ENCODE assay signal across 36 cellular contexts in genomic region chr11:132790466-132790865, GRCh38.
"Had no signal": no experiment of that assay in that cellular context is flagged by ENCODE, and none has a peak within 500 bp of the region (broad histone marks: within the 10 kb centered on the region; RNA-seq: fewer than 3 reads in every experiment).

No MANE protein-coding gene starts in this region.

- ATAC-seq: activated CD4-positive, CD25-positive, alpha-beta regulatory T cell treated with anti-CD3 and anti-CD28 coated beads, Interleukin-2, amount 50 U/mL, for 24 hours; activated CD8-positive, alpha-beta memory T cell treated with anti-CD3 and anti-CD28 coated beads, Interleukin-2, amount 10 ng/mL, durations not matched to agents 7 days and 5 days; activated CD8-positive, alpha-beta T cell treated with anti-CD3 and anti-CD28 coated beads, Interleukin-2, amount 10 ng/mL, durations not matched to agents 7 days and 5 days; activated naive CD8-positive, alpha-beta T cell treated with anti-CD3 and anti-CD28 coated beads, Interleukin-2, amount 50 U/mL, for 24 hours; body of pancreas; gastroesophageal sphincter; heart right ventricle; T-helper 17 cell had no signal

- H3K4me1 ChIP-seq: adrenal gland, body of pancreas, esophagus squamous epithelium, gastroesophageal sphincter, heart right ventricle had no signal

- H3K36me3 ChIP-seq: adrenal gland, esophagus squamous epithelium, gastroesophageal sphincter, heart right ventricle, WERI-Rb-1 had no signal

- H3K4me1 Mint-ChIP-seq: activated B cell treated with CpG ODN at 0.5 μM for 24 hours; activated CD8-positive, alpha-beta memory T cell treated with anti-CD3 and anti-CD28 coated beads, Interleukin-2, amount 10 ng/mL, durations not matched to agents 7 days and 5 days; activated naive CD4-positive, alpha-beta T cell treated with anti-CD3 and anti-CD28 coated beads, Interleukin-2, amount 50 U/mL, for 24 hours; activated naive CD8-positive, alpha-beta T cell treated with anti-CD3 and anti-CD28 coated beads for 36 hours; activated naive CD8-positive, alpha-beta T cell treated with anti-CD3 and anti-CD28 coated beads, Interleukin-2, amount 50 U/mL, for 24 hours had no signal

- H3K27me3 Mint-ChIP-seq: activated B cell treated with CpG ODN at 0.5 μM for 24 hours; activated CD8-positive, alpha-beta memory T cell treated with anti-CD3 and anti-CD28 coated beads, Interleukin-2, amount 10 ng/mL, durations not matched to agents 7 days and 5 days; activated naive CD4-positive, alpha-beta T cell treated with anti-CD3 and anti-CD28 coated beads, Interleukin-2, amount 50 U/mL, for 24 hours; activated naive CD8-positive, alpha-beta T cell treated with anti-CD3 and anti-CD28 coated beads for 36 hours; activated naive CD8-positive, alpha-beta T cell treated with anti-CD3 and anti-CD28 coated beads, Interleukin-2, amount 50 U/mL, for 24 hours; dendritic cell treated with granulocyte-macrophage colony-stimulating factor and Interleukin-4, amounts not matched to agents 40 ng/mL and 50 ng/mL, for 4 days; T-helper 17 cell had no signal

- H3K27ac ChIP-seq: adrenal gland, body of pancreas, coronary artery, dorsolateral prefrontal cortex, esophagus squamous epithelium, gastroesophageal sphincter, heart right ventricle, WERI-Rb-1 had no signal

- DNase-seq: activated B cell treated with CpG ODN at 0.5 μM for 24 hours; activated CD4-positive, alpha-beta T cell treated with anti-CD3 and anti-CD28 coated beads for 48 hours; activated CD4-positive, alpha-beta T cell treated with anti-CD3 and anti-CD28 coated beads, Interleukin-2, amount 50 U/mL, for 1 hour; activated CD4-positive, alpha-beta T cell treated with anti-CD3 and anti-CD28 coated beads, Interleukin-2, amount 50 U/mL, for 48 hours; activated CD8-positive, alpha-beta memory T cell treated with anti-CD3 and anti-CD28 coated beads, Interleukin-2, amount 10 ng/mL, durations not matched to agents 7 days and 5 days; activated CD8-positive, alpha-beta memory T cell treated with anti-CD3 and anti-CD28 coated beads, Interleukin-2, amount 50 U/mL, for 4 hours; activated CD8-positive, alpha-beta T cell treated with anti-CD3 and anti-CD28 coated beads, Interleukin-2, amount 10 ng/mL, durations not matched to agents 7 days and 5 days; activated effector memory CD4-positive, alpha-beta T cell treated with anti-CD3 and anti-CD28 coated beads, Interleukin-2, amount 50 U/mL, for 16 hours; activated naive CD4-positive, alpha-beta T cell treated with anti-CD3 and anti-CD28 coated beads for 36 hours; activated naive CD8-positive, alpha-beta T cell treated with anti-CD3 and anti-CD28 coated beads for 36 hours; activated naive CD8-positive, alpha-beta T cell treated with anti-CD3 and anti-CD28 coated beads, Interleukin-2, amount 50 U/mL, for 24 hours; activated T-cell treated with anti-CD3 and anti-CD28 coated beads, Interleukin-2, amount 50 U/mL, for 1 hour; activated T-cell treated with anti-CD3 and anti-CD28 coated beads, Interleukin-2, amount 50 U/mL, for 48 hours; adrenal gland; amygdala; aorta; body of pancreas; cerebellar nuclear complex; dorsolateral prefrontal cortex; effector memory CD4-positive, alpha-beta T cell; erythroblast; esophagus squamous epithelium; foreskin melanocyte; heart right ventricle; T-helper 1 cell; T-helper 17 cell; T1000; WERI-Rb-1 had no signal

- H3K36me3 Mint-ChIP-seq: activated CD8-positive, alpha-beta memory T cell treated with anti-CD3 and anti-CD28 coated beads, Interleukin-2, amount 10 ng/mL, durations not matched to agents 7 days and 5 days; activated naive CD4-positive, alpha-beta T cell treated with anti-CD3 and anti-CD28 coated beads, Interleukin-2, amount 50 U/mL, for 24 hours; activated naive CD8-positive, alpha-beta T cell treated with anti-CD3 and anti-CD28 coated beads for 36 hours had no signal

- H3K9me3 ChIP-seq: adrenal gland, body of pancreas, esophagus squamous epithelium, gastroesophageal sphincter, heart right ventricle had no signal

- H3K4me3 Mint-ChIP-seq: activated B cell treated with CpG ODN at 0.5 μM for 24 hours; activated CD8-positive, alpha-beta memory T cell treated with anti-CD3 and anti-CD28 coated beads, Interleukin-2, amount 10 ng/mL, durations not matched to agents 7 days and 5 days; activated CD8-positive, alpha-beta T cell treated with anti-CD3 and anti-CD28 coated beads, Interleukin-2, amount 10 ng/mL, durations not matched to agents 7 days and 5 days; activated naive CD4-positive, alpha-beta T cell treated with anti-CD3 and anti-CD28 coated beads for 36 hours; activated naive CD4-positive, alpha-beta T cell treated with anti-CD3 and anti-CD28 coated beads, Interleukin-2, amount 50 U/mL, for 24 hours; activated naive CD8-positive, alpha-beta T cell treated with anti-CD3 and anti-CD28 coated beads for 36 hours; activated naive CD8-positive, alpha-beta T cell treated with anti-CD3 and anti-CD28 coated beads, Interleukin-2, amount 50 U/mL, for 24 hours; activated T-helper 1 cell treated with anti-CD3 and anti-CD28 coated beads, Interleukin-12 subunit alpha, Interleukin-12 subunit beta, Interleukin-2, Interleukin-4 antibody, amounts not matched to agents 30 ng/mL and 10 ng/mL and 1 ng/mL, durations not matched to agents 14 hours and 24 hours and 36 hours; dendritic cell treated with granulocyte-macrophage colony-stimulating factor and Interleukin-4, amounts not matched to agents 40 ng/mL and 50 ng/mL, for 4 days; T-helper 17 cell; T-helper 2 cell treated with Interferon-gamma antibody and Interleukin-4, amounts not matched to agents 5 μg/mL and 100 μg/mL, for 36 hours had no signal

- H3K27ac Mint-ChIP-seq: activated B cell treated with CpG ODN at 0.5 μM for 24 hours; activated CD8-positive, alpha-beta memory T cell treated with anti-CD3 and anti-CD28 coated beads, Interleukin-2, amount 10 ng/mL, durations not matched to agents 7 days and 5 days; activated CD8-positive, alpha-beta T cell treated with anti-CD3 and anti-CD28 coated beads, Interleukin-2, amount 10 ng/mL, durations not matched to agents 7 days and 5 days; activated naive CD4-positive, alpha-beta T cell treated with anti-CD3 and anti-CD28 coated beads for 36 hours; activated naive CD4-positive, alpha-beta T cell treated with anti-CD3 and anti-CD28 coated beads, Interleukin-2, amount 50 U/mL, for 24 hours; activated naive CD8-positive, alpha-beta T cell treated with anti-CD3 and anti-CD28 coated beads for 36 hours; activated naive CD8-positive, alpha-beta T cell treated with anti-CD3 and anti-CD28 coated beads, Interleukin-2, amount 50 U/mL, for 24 hours; activated T-helper 1 cell treated with anti-CD3 and anti-CD28 coated beads, Interleukin-12 subunit alpha, Interleukin-12 subunit beta, Interleukin-2, Interleukin-4 antibody, amounts not matched to agents 30 ng/mL and 10 ng/mL and 1 ng/mL, durations not matched to agents 14 hours and 24 hours and 36 hours; activated T-helper 2 cell treated with anti-CD3 and anti-CD28 coated beads, Interferon-gamma antibody, Interleukin-2, Interleukin-4, amounts not matched to agents 10 μg/mL and 5 μg/mL and 100 μg/mL, durations not matched to agents 14 hours and 24 hours and 36 hours; dendritic cell treated with granulocyte-macrophage colony-stimulating factor and Interleukin-4, amounts not matched to agents 40 ng/mL and 50 ng/mL, for 4 days; T-helper 17 cell; T-helper 2 cell treated with Interferon-gamma antibody and Interleukin-4, amounts not matched to agents 5 μg/mL and 100 μg/mL, for 36 hours had no signal

- H3K9me3 Mint-ChIP-seq: activated B cell treated with CpG ODN at 0.5 μM for 24 hours; activated naive CD4-positive, alpha-beta T cell treated with anti-CD3 and anti-CD28 coated beads for 36 hours; activated naive CD4-positive, alpha-beta T cell treated with anti-CD3 and anti-CD28 coated beads, Interleukin-2, amount 50 U/mL, for 24 hours; activated naive CD8-positive, alpha-beta T cell treated with anti-CD3 and anti-CD28 coated beads for 36 hours; activated T-helper 1 cell treated with anti-CD3 and anti-CD28 coated beads, Interleukin-12 subunit alpha, Interleukin-12 subunit beta, Interleukin-2, Interleukin-4 antibody, amounts not matched to agents 30 ng/mL and 10 ng/mL and 1 ng/mL, durations not matched to agents 14 hours and 24 hours and 36 hours; dendritic cell treated with granulocyte-macrophage colony-stimulating factor and Interleukin-4, amounts not matched to agents 40 ng/mL and 50 ng/mL, for 4 days; T-helper 2 cell treated with Interferon-gamma antibody and Interleukin-4, amounts not matched to agents 5 μg/mL and 100 μg/mL, for 36 hours had no signal

- H3K27me3 ChIP-seq: adrenal gland, body of pancreas, dorsolateral prefrontal cortex, esophagus squamous epithelium had no signal

- H3K4me3 ChIP-seq: adrenal gland, body of pancreas, coronary artery, dorsolateral prefrontal cortex, esophagus squamous epithelium, gastroesophageal sphincter, heart right ventricle had no signal
